In the genomic region with DNA sequence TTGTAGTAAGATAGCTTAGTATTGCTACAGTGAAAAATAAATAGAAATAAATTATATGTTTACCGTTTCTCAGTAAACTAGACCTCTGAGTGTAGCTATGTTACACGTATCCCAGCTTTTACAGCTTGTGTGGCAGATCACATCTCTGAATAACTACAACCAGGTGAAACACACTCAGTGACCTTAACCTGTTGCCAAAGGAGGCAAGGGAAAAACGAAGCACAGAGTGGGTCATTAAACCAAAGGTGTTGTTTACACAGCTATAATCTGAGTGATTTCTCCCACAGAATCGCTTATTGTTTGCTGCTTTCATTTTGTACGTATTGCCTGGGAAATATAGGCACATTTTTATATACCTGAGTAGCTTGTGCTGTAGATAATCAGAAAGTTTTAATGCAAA, we compare ENCODE assay signal across 20 cellular contexts.
"Had no signal": no experiment of that assay in that cellular context is flagged by ENCODE, and none has a peak within 500 bp of the region (broad histone marks: within the 10 kb centered on the region; RNA-seq: fewer than 3 reads in every experiment).

No MANE protein-coding gene starts in this region.

- ATAC-seq: activated CD8-positive, alpha-beta T cell treated with anti-CD3 and anti-CD28 coated beads, Interleukin-2, amount 10 ng/mL, durations not matched to agents 7 days and 5 days; T-helper 17 cell; WTC11 had no signal

- H3K9me3 ChIP-seq: adrenal gland had no signal

- H3K36me3 ChIP-seq: adrenal gland had no signal

- H3K4me1 ChIP-seq: adrenal gland had no signal

- DNase-seq: activated CD4-positive, alpha-beta T cell treated with anti-CD3 and anti-CD28 coated beads for 48 hours; activated CD4-positive, alpha-beta T cell treated with anti-CD3 and anti-CD28 coated beads, Interleukin-2, amount 50 U/mL, for 4 hours; activated CD4-positive, CD25-positive, alpha-beta regulatory T cell treated with anti-CD3 and anti-CD28 coated beads, Interleukin-2, amount 50 U/mL, for 72 hours; activated CD8-positive, alpha-beta memory T cell treated with anti-CD3 and anti-CD28 coated beads, Interleukin-2, amount 50 U/mL, for 48 hours; activated CD8-positive, alpha-beta T cell treated with anti-CD3 and anti-CD28 coated beads, Interleukin-2, amount 10 ng/mL, durations not matched to agents 7 days and 5 days; activated naive CD4-positive, alpha-beta T cell treated with anti-CD3 and anti-CD28 coated beads, Interleukin-2, amount 50 U/mL, for 16 hours; activated naive CD8-positive, alpha-beta T cell treated with anti-CD3 and anti-CD28 coated beads, Interleukin-2, amount 10 ng/mL, durations not matched to agents 7 days and 5 days; activated T-cell treated with anti-CD3 and anti-CD28 coated beads, Interleukin-2, amount 50 U/mL, for 1 hour; adrenal gland; cerebellar nuclear complex; MV-4-11; NCI-H1092 treated with DMSO at 0.1 percent for 48 hours; NCI-H1436 treated with DMSO at 0.1 percent for 48 hours; NCI-H187; NCI-H510A treated with DMSO at 0.1 percent for 48 hours; NK-92 treated with Interleukin-12 subunit alpha and Interleukin-12 subunit beta, amount 100 ng/mL, for 24 hours; OCI-M1; T-helper 17 cell; T-helper 9 cell had no signal

- H3K4me3 ChIP-seq: adrenal gland had no signal

- H3K27ac ChIP-seq: adrenal gland had no signal

- H3K27me3 ChIP-seq: adrenal gland had no signal
